Comparison of ENCODE assay signal across 14 cellular contexts in the genomic region with DNA sequence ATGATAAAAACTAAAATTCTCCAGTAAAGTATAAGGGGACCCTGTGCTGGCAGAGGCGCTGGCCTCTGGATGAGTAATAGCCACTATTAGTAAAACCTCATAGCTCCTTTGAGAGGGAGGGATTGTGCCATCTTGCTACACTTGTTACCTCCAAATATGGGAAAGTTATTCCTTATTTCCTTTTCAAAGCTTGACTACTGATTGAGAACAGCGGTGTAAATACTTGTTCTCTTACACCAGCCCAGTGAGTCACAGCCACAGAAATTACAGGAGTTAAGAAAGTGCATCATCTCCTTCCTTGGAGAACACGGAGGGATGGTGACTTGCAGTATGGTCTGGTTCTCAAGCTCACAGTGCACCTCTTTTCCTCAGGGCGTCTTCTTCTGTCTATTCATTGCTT.
DNase-seq lines count a peak whose midpoint lies in the region; ATAC-seq, FAIRE-seq and TF ChIP-seq lines count a peak whose summit lies in the region.
"Had no signal": no experiment of that assay in that cellular context is flagged by ENCODE, and none has a peak within 500 bp of the region (broad histone marks: within the 10 kb centered on the region; RNA-seq: fewer than 3 reads in every experiment).

No MANE protein-coding gene starts in this region.

- FAIRE-seq in HTR-8/SVneo (lab: Jason Lieb, UNC) (no peak), kidney (lab: Jason Lieb, UNC) (no peak)
- FAIRE-seq: HepG2 had no signal

- TF ChIP-seq CTCF in cardiac fibroblast (IDR thresholded peaks at IDR 0.05; ENCODE audit: low read depth, low read length) (no peak), lung (IDR thresholded peaks at IDR 0.05; ENCODE audit: control extremely low read depth, extremely low read depth) (no peak), transverse colon (IDR thresholded peaks at IDR 0.05) (no peak), kidney (IDR thresholded peaks at IDR 0.05; ENCODE audit: borderline replicate concordance, extremely low read depth, insufficient read depth) (no peak)

- no peaks in the 10 kb centered on the region for H3K4me1 Mint-ChIP-seq in activated naive CD4-positive, alpha-beta T cell treated with anti-CD3 and anti-CD28 coated beads, Interleukin-2, amount 10 ng/mL, durations not matched to agents 7 days and 5 days

- H3K9me3 Mint-ChIP-seq in activated naive CD4-positive, alpha-beta T cell treated with anti-CD3 and anti-CD28 coated beads, Interleukin-2, amount 10 ng/mL, durations not matched to agents 7 days and 5 days, result no peaks in the 10 kb centered on the region

- no peak for TF ChIP-seq EP300 in transverse colon (IDR thresholded peaks at IDR 0.05; ENCODE audit: low read depth)

- H3K27ac Mint-ChIP-seq in activated naive CD4-positive, alpha-beta T cell treated with anti-CD3 and anti-CD28 coated beads, Interleukin-2, amount 10 ng/mL, durations not matched to agents 7 days and 5 days, result no peak overlapping the region
- H3K27ac Mint-ChIP-seq: dendritic cell treated with granulocyte-macrophage colony-stimulating factor and Interleukin-4, amounts not matched to agents 40 ng/mL and 50 ng/mL, for 4 days had no signal

- CTCF ChIA-PET in activated naive CD4-positive, alpha-beta T cell treated with anti-CD3 and anti-CD28 coated beads, Interleukin-2, amount 10 ng/mL, durations not matched to agents 7 days and 5 days (lab: Charles Lee), result no interaction called here

- no peak overlapping the region for H3K4me3 Mint-ChIP-seq in activated naive CD4-positive, alpha-beta T cell treated with anti-CD3 and anti-CD28 coated beads, Interleukin-2, amount 10 ng/mL, durations not matched to agents 7 days and 5 days
- H3K4me3 Mint-ChIP-seq: dendritic cell treated with granulocyte-macrophage colony-stimulating factor and Interleukin-4, amounts not matched to agents 40 ng/mL and 50 ng/mL, for 4 days had no signal

- intact Hi-C loops in transverse colon (cut with DNase I; ENCODE audit: low total_unique reads), result no loop called here
- intact Hi-C loops in kidney (cut with DNase I), result no loop called here

- no peak for TF ChIP-seq POLR2A in transverse colon (IDR thresholded peaks at IDR 0.05)

- ATAC-seq in lung (ENCODE audit: insufficient read depth, low FRiP score), result peak; percentile 47
- ATAC-seq: HepG2 had no signal

- H3K27ac ChIP-seq in lung (ENCODE audit: low read depth in 1 of 2, low read length in 1 of 2), result no peak overlapping the region
- peak overlapping the region in 1 of 4 donors; percentile 12 for H3K27ac ChIP-seq in transverse colon
- no peak overlapping the region for H3K27ac ChIP-seq in kidney (ENCODE audit: low read depth in 2 of 2, low read length in 2 of 2)
- H3K27ac ChIP-seq: suprapubic skin had no signal

- no peak overlapping the region for H3K9ac ChIP-seq in kidney (ENCODE audit: low read length in 2 of 2)

- H3K27me3 ChIP-seq in lung (ENCODE audit: control insufficient read depth, insufficient read depth) (no peaks in the 10 kb centered on the region), transverse colon (no peaks in the 10 kb centered on the region)
- H3K27me3 ChIP-seq: suprapubic skin had no signal

- no peaks in the 10 kb centered on the region for H3K27me3 Mint-ChIP-seq in activated naive CD4-positive, alpha-beta T cell treated with anti-CD3 and anti-CD28 coated beads, Interleukin-2, amount 10 ng/mL, durations not matched to agents 7 days and 5 days
- H3K27me3 Mint-ChIP-seq: dendritic cell treated with granulocyte-macrophage colony-stimulating factor and Interleukin-4, amounts not matched to agents 40 ng/mL and 50 ng/mL, for 4 days had no signal

- 83 to 92% methylated on average over 4 of the region's 4 CpGs for WGBS in lung, 2 donors
- WGBS in transverse colon (ENCODE audit: low coverage in 1 of 2), 2 donors, result 85 to 94% methylated on average over 3 to 4 of the region's 4 CpGs

- DNase-seq in AG08395 (ENCODE audit: low spot score), result peak; percentile 87
- DNase-seq in HTR-8/SVneo (ENCODE audit: insufficient read length, low spot score), result peak; percentile 24
- peak; percentile 86 to 99 for DNase-seq in cardiac fibroblast (ENCODE audit: low read depth in 2 of 2)
- DNase-seq in lung (ENCODE audit: low spot score), result no peak
- no peak for DNase-seq in activated naive CD4-positive, alpha-beta T cell treated with anti-CD3 and anti-CD28 coated beads, Interleukin-2, amount 10 ng/mL, durations not matched to agents 7 days and 5 days
- DNase-seq in occipital lobe (lab: John Stamatoyannopoulos, UW), result no peak
- DNase-seq in transverse colon, result no peak
- no peak for DNase-seq in kidney
- DNase-seq: C1 segment of cervical spinal cord, NCI-H2029 treated with DMSO at 0.1 percent for 48 hours, SHP77 had no signal

- H3K36me3 Mint-ChIP-seq in activated naive CD4-positive, alpha-beta T cell treated with anti-CD3 and anti-CD28 coated beads, Interleukin-2, amount 10 ng/mL, durations not matched to agents 7 days and 5 days, result no peaks in the 10 kb centered on the region

- H3K4me1 ChIP-seq in lung (ENCODE audit: control insufficient read depth in 2 of 2, insufficient read depth in 2 of 2, low read length in 2 of 2), result peaks cover 0 to 1% of the 10 kb centered on the region in 2 donors
- H3K4me1 ChIP-seq in transverse colon, result peaks cover 3 to 31% (median 14%) of the 10 kb centered on the region in 4 donors
- H3K4me1 ChIP-seq in kidney (ENCODE audit: control insufficient read depth in 1 of 2, insufficient read depth in 1 of 2, low read depth in 1 of 2, low read length in 2 of 2), result peaks cover 0 to 3% of the 10 kb centered on the region in 2 donors
- H3K4me1 ChIP-seq: suprapubic skin had no signal

- H3K4me3 ChIP-seq in cardiac fibroblast (replicated peaks in 1 of 2; ENCODE audit: low read depth in 2 of 2, low read length in 2 of 2) (no peak overlapping the region), lung (no peak overlapping the region), transverse colon (no peak overlapping the region), kidney (ENCODE audit: low read length in 2 of 2) (no peak overlapping the region)
- H3K4me3 ChIP-seq: suprapubic skin had no signal

- H3K9me3 ChIP-seq in lung (ENCODE audit: control insufficient read depth in 2 of 2, insufficient read depth in 1 of 2, low read length in 1 of 2), result no peaks in the 10 kb centered on the region
- no peaks in the 10 kb centered on the region for H3K9me3 ChIP-seq in transverse colon
- H3K9me3 ChIP-seq in kidney (ENCODE audit: control insufficient read depth in 1 of 2, low read length in 2 of 2), result no peaks in the 10 kb centered on the region
- H3K9me3 ChIP-seq: suprapubic skin had no signal

- in situ Hi-C loops in transverse colon (cut with MboI; ENCODE audit: low pct_ligation_motif_present in 1 of 4, low pct_unique_long_range_greater_than_20kb in 1 of 4, low sequenced_read_pairs in 3 of 4), result no loop called here

- no peaks in the 10 kb centered on the region for H3K36me3 ChIP-seq in lung (ENCODE audit: control insufficient read depth in 2 of 2, insufficient read depth in 2 of 2, low read length in 2 of 2)
- no peaks in the 10 kb centered on the region for H3K36me3 ChIP-seq in transverse colon
- H3K36me3 ChIP-seq in kidney (ENCODE audit: control insufficient read depth in 1 of 2, insufficient read depth in 2 of 2, low read length in 2 of 2), result no peaks in the 10 kb centered on the region
- H3K36me3 ChIP-seq: suprapubic skin had no signal

Comparison
In these comparisons a context has a peak if more than half of its experiments do, and no peak if none do; other contexts are left out.
1. DNase-seq: peak in AG08395 (single experiment), HTR-8/SVneo (single experiment) and cardiac fibroblast (2 of 2); none in lung (single experiment), activated naive CD4-positive, alpha-beta T cell treated with anti-CD3 and anti-CD28 coated beads, Interleukin-2, amount 10 ng/mL, durations not matched to agents 7 days and 5 days (single experiment), occipital lobe (single experiment), transverse colon (single experiment) and kidney (single experiment).